In the genomic region with DNA sequence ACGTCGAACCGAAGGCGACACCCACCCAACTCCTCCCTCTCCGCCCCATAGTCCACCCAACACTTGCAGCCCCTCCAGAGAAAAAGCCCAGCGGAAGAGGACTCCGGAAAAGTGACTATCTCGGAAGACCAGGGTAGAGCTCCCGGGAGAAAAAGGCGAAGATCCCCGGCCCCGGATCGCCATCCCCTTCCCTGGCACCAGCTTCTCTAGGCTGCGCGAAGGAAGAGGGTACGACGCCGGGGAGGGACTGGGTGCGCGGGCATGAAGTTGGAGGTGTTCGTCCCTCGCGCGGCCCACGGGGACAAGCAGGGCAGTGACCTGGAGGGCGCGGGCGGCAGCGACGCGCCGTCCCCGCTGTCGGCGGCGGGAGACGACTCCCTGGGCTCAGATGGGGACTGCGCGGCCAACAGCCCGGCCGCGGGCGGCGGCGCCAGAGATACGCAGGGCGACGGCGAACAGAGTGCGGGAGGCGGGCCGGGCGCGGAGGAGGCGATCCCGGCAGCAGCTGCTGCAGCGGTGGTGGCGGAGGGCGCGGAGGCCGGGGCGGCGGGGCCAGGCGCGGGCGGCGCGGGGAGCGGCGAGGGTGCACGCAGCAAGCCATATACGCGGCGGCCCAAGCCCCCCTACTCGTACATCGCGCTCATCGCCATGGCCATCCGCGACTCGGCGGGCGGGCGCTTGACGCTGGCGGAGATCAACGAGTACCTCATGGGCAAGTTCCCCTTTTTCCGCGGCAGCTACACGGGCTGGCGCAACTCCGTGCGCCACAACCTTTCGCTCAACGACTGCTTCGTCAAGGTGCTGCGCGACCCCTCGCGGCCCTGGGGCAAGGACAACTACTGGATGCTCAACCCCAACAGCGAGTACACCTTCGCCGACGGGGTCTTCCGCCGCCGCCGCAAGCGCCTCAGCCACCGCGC, we compare ENCODE assay signal across 1 cellular context.
A peak's percentile ranks its signal among the peaks of the same experiment; 100 is the strongest.
TF ChIP-seq lines count a peak whose summit lies in the region.

No MANE protein-coding gene starts in this region.

TF ChIP-seq in HepG2, 621 proteins besides CTCF, POLR2A, EP300 and RAD21 (continued from another document and continues in another):
- TF ChIP-seq, protein P1, sequence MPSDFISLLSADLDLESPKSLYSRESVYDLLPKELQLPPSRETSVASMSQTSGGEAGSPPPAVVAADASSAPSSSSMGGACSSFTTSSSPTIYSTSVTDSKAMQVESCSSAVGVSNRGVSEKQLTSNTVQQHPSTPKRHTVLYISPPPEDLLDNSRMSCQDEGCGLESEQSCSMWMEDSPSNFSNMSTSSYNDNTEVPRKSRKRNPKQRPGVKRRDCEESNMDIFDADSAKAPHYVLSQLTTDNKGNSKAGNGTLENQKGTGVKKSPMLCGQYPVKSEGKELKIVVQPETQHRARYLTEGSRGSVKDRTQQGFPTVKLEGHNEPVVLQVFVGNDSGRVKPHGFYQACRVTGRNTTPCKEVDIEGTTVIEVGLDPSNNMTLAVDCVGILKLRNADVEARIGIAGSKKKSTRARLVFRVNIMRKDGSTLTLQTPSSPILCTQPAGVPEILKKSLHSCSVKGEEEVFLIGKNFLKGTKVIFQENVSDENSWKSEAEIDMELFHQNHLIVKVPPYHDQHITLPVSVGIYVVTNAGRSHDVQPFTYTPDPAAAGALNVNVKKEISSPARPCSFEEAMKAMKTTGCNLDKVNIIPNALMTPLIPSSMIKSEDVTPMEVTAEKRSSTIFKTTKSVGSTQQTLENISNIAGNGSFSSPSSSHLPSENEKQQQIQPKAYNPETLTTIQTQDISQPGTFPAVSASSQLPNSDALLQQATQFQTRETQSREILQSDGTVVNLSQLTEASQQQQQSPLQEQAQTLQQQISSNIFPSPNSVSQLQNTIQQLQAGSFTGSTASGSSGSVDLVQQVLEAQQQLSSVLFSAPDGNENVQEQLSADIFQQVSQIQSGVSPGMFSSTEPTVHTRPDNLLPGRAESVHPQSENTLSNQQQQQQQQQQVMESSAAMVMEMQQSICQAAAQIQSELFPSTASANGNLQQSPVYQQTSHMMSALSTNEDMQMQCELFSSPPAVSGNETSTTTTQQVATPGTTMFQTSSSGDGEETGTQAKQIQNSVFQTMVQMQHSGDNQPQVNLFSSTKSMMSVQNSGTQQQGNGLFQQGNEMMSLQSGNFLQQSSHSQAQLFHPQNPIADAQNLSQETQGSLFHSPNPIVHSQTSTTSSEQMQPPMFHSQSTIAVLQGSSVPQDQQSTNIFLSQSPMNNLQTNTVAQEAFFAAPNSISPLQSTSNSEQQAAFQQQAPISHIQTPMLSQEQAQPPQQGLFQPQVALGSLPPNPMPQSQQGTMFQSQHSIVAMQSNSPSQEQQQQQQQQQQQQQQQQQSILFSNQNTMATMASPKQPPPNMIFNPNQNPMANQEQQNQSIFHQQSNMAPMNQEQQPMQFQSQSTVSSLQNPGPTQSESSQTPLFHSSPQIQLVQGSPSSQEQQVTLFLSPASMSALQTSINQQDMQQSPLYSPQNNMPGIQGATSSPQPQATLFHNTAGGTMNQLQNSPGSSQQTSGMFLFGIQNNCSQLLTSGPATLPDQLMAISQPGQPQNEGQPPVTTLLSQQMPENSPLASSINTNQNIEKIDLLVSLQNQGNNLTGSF (CRISPR knock-in tag; IDR thresholded peaks at IDR 0.05), result 0 out of 2 replicates have a peak, but pooled peaks have one; percentile 51
- TF ChIP-seq, protein P2, sequence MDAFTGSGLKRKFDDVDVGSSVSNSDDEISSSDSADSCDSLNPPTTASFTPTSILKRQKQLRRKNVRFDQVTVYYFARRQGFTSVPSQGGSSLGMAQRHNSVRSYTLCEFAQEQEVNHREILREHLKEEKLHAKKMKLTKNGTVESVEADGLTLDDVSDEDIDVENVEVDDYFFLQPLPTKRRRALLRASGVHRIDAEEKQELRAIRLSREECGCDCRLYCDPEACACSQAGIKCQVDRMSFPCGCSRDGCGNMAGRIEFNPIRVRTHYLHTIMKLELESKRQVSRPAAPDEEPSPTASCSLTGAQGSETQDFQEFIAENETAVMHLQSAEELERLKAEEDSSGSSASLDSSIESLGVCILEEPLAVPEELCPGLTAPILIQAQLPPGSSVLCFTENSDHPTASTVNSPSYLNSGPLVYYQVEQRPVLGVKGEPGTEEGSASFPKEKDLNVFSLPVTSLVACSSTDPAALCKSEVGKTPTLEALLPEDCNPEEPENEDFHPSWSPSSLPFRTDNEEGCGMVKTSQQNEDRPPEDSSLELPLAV (CRISPR knock-in tag; conservative IDR thresholded peaks at IDR 0.05; ENCODE audit: low read depth), result no peak
- TF ChIP-seq RFX3 (CRISPR knock-in tag; IDR thresholded peaks at IDR 0.05), result no peak
- no peak for TF ChIP-seq NR2F2 (IDR thresholded peaks at IDR 0.05; ENCODE audit: borderline replicate concordance, low read depth)
- no peak for TF ChIP-seq ETV6 (CRISPR knock-in tag; conservative IDR thresholded peaks at IDR 0.05)
- TF ChIP-seq ZNF256 (CRISPR knock-in tag; conservative IDR thresholded peaks at IDR 0.05), result no peak
- no peak; the same call in 1 of the 2 replicates for TF ChIP-seq PHF8 (CRISPR knock-in tag; IDR thresholded peaks at IDR 0.05)
- TF ChIP-seq, protein P3, sequence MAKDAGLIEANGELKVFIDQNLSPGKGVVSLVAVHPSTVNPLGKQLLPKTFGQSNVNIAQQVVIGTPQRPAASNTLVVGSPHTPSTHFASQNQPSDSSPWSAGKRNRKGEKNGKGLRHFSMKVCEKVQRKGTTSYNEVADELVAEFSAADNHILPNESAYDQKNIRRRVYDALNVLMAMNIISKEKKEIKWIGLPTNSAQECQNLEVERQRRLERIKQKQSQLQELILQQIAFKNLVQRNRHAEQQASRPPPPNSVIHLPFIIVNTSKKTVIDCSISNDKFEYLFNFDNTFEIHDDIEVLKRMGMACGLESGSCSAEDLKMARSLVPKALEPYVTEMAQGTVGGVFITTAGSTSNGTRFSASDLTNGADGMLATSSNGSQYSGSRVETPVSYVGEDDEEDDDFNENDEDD (CRISPR knock-in tag; IDR thresholded peaks at IDR 0.05; ENCODE audit: borderline replicate concordance), result no peak
- no peak for TF ChIP-seq ZNF766 (CRISPR knock-in tag; IDR thresholded peaks at IDR 0.05; ENCODE audit: borderline replicate concordance)
- TF ChIP-seq KDM5B (CRISPR knock-in tag; IDR thresholded peaks at IDR 0.05; ENCODE audit: borderline replicate concordance), result no peak
- TF ChIP-seq, protein P4, sequence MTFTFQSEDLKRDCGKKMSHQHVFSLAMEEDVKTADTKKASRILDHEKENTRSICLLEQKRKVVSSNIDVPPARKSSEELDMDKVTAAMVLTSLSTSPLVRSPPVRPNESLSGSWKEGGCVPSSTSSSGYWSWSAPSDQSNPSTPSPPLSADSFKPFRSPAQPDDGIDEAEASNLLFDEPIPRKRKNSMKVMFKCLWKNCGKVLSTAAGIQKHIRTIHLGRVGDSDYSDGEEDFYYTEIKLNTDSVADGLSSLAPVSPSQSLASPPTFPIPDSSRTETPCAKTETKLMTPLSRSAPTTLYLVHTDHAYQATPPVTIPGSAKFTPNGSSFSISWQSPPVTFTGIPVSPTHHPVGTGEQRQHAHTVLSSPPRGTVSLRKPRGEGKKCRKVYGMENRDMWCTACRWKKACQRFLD (CRISPR knock-in tag; IDR thresholded peaks at IDR 0.05; ENCODE audit: borderline replicate concordance), result no peak
- TF ChIP-seq, protein P5, sequence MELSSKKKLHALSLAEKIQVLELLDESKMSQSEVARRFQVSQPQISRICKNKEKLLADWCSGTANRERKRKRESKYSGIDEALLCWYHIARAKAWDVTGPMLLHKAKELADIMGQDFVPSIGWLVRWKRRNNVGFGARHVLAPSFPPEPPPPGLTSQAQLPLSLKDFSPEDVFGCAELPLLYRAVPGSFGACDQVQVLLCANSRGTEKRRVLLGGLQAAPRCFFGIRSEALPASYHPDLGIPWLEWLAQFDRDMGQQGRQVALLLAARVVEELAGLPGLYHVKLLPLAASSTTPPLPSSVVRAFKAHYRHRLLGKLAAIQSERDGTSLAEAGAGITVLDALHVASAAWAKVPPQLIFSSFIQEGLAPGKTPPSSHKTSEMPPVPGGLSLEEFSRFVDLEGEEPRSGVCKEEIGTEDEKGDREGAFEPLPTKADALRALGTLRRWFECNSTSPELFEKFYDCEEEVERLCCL (CRISPR knock-in tag; IDR thresholded peaks at IDR 0.05; ENCODE audit: borderline replicate concordance), result 0 out of 2 replicates have a peak, but pooled peaks have one; percentile 24
- TF ChIP-seq SAP130 (CRISPR knock-in tag; IDR thresholded peaks at IDR 0.05; ENCODE audit: low read depth), result peak; percentile 14; the same call in 1 of the 2 replicates
- TF ChIP-seq, protein P6, sequence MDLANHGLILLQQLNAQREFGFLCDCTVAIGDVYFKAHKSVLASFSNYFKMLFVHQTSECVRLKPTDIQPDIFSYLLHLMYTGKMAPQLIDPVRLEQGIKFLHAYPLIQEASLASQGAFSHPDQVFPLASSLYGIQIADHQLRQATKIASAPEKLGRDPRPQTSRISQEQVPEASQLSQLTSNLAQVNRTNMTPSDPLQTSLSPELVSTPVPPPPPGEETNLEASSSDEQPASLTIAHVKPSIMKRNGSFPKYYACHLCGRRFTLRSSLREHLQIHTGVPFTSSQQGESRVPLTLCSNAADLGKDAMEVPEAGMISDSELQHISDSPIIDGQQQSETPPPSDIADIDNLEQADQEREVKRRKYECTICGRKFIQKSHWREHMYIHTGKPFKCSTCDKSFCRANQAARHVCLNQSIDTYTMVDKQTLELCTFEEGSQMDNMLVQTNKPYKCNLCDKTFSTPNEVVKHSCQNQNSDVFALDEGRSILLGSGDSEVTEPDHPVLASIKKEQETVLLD (CRISPR knock-in tag; IDR thresholded peaks at IDR 0.05; ENCODE audit: low read depth), result peak; percentile 50; the same call in 1 of the 2 replicates
- TF ChIP-seq, protein P7, sequence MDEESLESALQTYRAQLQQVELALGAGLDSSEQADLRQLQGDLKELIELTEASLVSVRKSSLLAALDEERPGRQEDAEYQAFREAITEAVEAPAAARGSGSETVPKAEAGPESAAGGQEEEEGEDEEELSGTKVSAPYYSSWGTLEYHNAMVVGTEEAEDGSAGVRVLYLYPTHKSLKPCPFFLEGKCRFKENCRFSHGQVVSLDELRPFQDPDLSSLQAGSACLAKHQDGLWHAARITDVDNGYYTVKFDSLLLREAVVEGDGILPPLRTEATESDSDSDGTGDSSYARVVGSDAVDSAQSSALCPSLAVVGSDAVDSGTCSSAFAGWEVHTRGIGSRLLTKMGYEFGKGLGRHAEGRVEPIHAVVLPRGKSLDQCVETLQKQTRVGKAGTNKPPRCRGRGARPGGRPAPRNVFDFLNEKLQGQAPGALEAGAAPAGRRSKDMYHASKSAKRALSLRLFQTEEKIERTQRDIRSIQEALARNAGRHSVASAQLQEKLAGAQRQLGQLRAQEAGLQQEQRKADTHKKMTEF (CRISPR knock-in tag; IDR thresholded peaks at IDR 0.05), result no peak
- TF ChIP-seq, protein P8, sequence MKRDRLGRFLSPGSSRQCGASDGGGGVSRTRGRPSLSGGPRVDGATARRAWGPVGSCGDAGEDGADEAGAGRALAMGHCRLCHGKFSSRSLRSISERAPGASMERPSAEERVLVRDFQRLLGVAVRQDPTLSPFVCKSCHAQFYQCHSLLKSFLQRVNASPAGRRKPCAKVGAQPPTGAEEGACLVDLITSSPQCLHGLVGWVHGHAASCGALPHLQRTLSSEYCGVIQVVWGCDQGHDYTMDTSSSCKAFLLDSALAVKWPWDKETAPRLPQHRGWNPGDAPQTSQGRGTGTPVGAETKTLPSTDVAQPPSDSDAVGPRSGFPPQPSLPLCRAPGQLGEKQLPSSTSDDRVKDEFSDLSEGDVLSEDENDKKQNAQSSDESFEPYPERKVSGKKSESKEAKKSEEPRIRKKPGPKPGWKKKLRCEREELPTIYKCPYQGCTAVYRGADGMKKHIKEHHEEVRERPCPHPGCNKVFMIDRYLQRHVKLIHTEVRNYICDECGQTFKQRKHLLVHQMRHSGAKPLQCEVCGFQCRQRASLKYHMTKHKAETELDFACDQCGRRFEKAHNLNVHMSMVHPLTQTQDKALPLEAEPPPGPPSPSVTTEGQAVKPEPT (CRISPR knock-in tag; IDR thresholded peaks at IDR 0.05; ENCODE audit: low read depth), result 0 out of 2 replicates have a peak, but pooled peaks have one; percentile 1
- no peak for TF ChIP-seq ZNF782 (CRISPR knock-in tag; IDR thresholded peaks at IDR 0.05; ENCODE audit: borderline replicate concordance)
- TF ChIP-seq ZNF563 (CRISPR knock-in tag; IDR thresholded peaks at IDR 0.05), result no peak
- no peak; the same call in 1 of the 2 replicates for TF ChIP-seq ZFX (CRISPR knock-in tag; IDR thresholded peaks at IDR 0.05; ENCODE audit: low read depth)
- no peak for TF ChIP-seq ZNF556 (CRISPR knock-in tag; IDR thresholded peaks at IDR 0.05; ENCODE audit: borderline replicate concordance)
- 0 out of 2 replicates have a peak, but pooled peaks have one; percentile 29 for TF ChIP-seq SIN3A (IDR thresholded peaks at IDR 0.05; ENCODE audit: borderline replicate concordance, low read depth, low read length)
- no peak for TF ChIP-seq MAZ (IDR thresholded peaks at IDR 0.05; ENCODE audit: borderline replicate concordance, low read depth, low read length)
- TF ChIP-seq MAZ (CRISPR knock-in tag; IDR thresholded peaks at IDR 0.05; ENCODE audit: low read depth), result 0 out of 2 replicates have a peak, but pooled peaks have one; percentile 55
- TF ChIP-seq REPIN1 (CRISPR knock-in tag; IDR thresholded peaks at IDR 0.05; ENCODE audit: borderline replicate concordance, low read depth), result peak; percentile 33; the same call in 1 of the 2 replicates
- TF ChIP-seq, protein P9, sequence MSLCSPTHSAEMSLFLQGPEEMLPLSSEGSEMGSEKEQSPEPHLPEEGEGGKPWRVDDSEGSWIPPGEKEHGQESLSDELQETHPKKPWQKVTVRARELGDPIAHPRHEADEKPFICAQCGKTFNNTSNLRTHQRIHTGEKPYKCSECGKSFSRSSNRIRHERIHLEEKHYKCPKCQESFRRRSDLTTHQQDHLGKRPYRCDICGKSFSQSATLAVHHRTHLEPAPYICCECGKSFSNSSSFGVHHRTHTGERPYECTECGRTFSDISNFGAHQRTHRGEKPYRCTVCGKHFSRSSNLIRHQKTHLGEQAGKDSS (CRISPR knock-in tag; IDR thresholded peaks at IDR 0.05; ENCODE audit: borderline replicate concordance, low read depth), result peak; percentile 30; the same call in 1 of the 2 replicates
- TF ChIP-seq ARNT2 (CRISPR knock-in tag; IDR thresholded peaks at IDR 0.05; ENCODE audit: low read depth), result peak; percentile 61
- TF ChIP-seq ZSCAN31 (CRISPR knock-in tag; IDR thresholded peaks at IDR 0.05; ENCODE audit: low read depth), result no peak
- peak; percentile 68; the same call in 1 of the 2 replicates for TF ChIP-seq ATF7-NPFF (CRISPR knock-in tag; IDR thresholded peaks at IDR 0.05; ENCODE audit: low read depth)
- TF ChIP-seq FOXA1 (IDR thresholded peaks at IDR 0.05), result no peak
- TF ChIP-seq FOXA1 (CRISPR knock-in tag; IDR thresholded peaks at IDR 0.05), result 0 out of 2 replicates have a peak, but pooled peaks have one; percentile 13
- TF ChIP-seq TAF1 (CRISPR knock-in tag; IDR thresholded peaks at IDR 0.05), result peak; percentile 65; the same call in 1 of the 2 replicates
- TF ChIP-seq, protein P10, sequence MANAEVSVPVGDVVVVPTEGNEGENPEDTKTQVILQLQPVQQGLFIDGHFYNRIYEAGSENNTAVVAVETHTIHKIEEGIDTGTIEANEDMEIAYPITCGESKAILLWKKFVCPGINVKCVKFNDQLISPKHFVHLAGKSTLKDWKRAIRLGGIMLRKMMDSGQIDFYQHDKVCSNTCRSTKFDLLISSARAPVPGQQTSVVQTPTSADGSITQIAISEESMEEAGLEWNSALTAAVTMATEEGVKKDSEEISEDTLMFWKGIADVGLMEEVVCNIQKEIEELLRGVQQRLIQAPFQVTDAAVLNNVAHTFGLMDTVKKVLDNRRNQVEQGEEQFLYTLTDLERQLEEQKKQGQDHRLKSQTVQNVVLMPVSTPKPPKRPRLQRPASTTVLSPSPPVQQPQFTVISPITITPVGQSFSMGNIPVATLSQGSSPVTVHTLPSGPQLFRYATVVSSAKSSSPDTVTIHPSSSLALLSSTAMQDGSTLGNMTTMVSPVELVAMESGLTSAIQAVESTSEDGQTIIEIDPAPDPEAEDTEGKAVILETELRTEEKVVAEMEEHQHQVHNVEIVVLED (CRISPR knock-in tag; IDR thresholded peaks at IDR 0.05; ENCODE audit: borderline replicate concordance), result no peak
